In genomic region chr15:65049418-65049840, GRCh38 we compare ENCODE assay signal across 7 cellular contexts. TPM values are rescaled to one million over a fixed set of nuclear protein-coding genes. Genes with fewer than 3 reads are reported as not detected.
DNase-seq lines count a peak whose midpoint lies in the region; ATAC-seq, FAIRE-seq and TF ChIP-seq lines count a peak whose summit lies in the region.

No MANE protein-coding gene starts in this region.

- DNase-seq in NCI-H226 (peak; percentile 96), cerebellar nuclear complex (lab: John Stamatoyannopoulos, UW) (peak; percentile 57 to 72), kidney (peak; percentile 95)
- DNase-seq in activated CD4-positive, alpha-beta T cell treated with anti-CD3 and anti-CD28 coated beads for 24 hours (ENCODE audit: low read depth in 2 of 2): peak; percentile 80 to 88
- peak; percentile 95 for DNase-seq in stimulated activated CD4-positive, alpha-beta T cell treated with anti-CD3 and anti-CD28 coated beads, Interleukin-15, amount 100 ng/mL, for 24 hours

- peaks cover 10 to 14% of the 10 kb centered on the region in 2 donors for H3K4me1 ChIP-seq in kidney (ENCODE audit: control insufficient read depth in 1 of 2, insufficient read depth in 1 of 2, low read depth in 1 of 2, low read length in 2 of 2)

- intact Hi-C loops in kidney (cut with DNase I): no loop called here

- no peak for TF ChIP-seq CTCF in kidney (IDR thresholded peaks at IDR 0.05; ENCODE audit: borderline replicate concordance, extremely low read depth, insufficient read depth)

- H3K4me3 ChIP-seq in kidney (ENCODE audit: low read length in 2 of 2): peak overlapping the region; percentile 55 to 66

- ATAC-seq in GM18868 (IDR thresholded peaks at IDR 0.05; ENCODE audit: unreplicated experiment): peak; percentile 87
- peak; percentile 63 for ATAC-seq in HG03108 (IDR thresholded peaks at IDR 0.05; ENCODE audit: unreplicated experiment)

- H3K9ac ChIP-seq in kidney (ENCODE audit: low read length in 2 of 2): no peak overlapping the region

- no peaks in the 10 kb centered on the region for H3K36me3 ChIP-seq in kidney (ENCODE audit: control insufficient read depth in 1 of 2, insufficient read depth in 2 of 2, low read length in 2 of 2)

- H3K9me3 ChIP-seq in kidney (ENCODE audit: control insufficient read depth in 1 of 2, low read length in 2 of 2): no peaks in the 10 kb centered on the region

- no peak overlapping the region for H3K27ac ChIP-seq in kidney (ENCODE audit: low read depth in 2 of 2, low read length in 2 of 2)

- FAIRE-seq in kidney (lab: Jason Lieb, UNC): no peak

RNA-seq across cellular contexts. Expression of gene SLC51B, which starts 4.2 kb away (rescaled TPM):
- total RNA-seq in kidney: 2.9 TPM
- polyA plus RNA-seq in kidney (ENCODE audit: insufficient read depth, low read depth, low replicate concordance): 40.9 TPM

RNA-seq across cellular contexts. Expression of gene RASL12, which starts 18.4 kb away (rescaled TPM):
- 7.6 TPM for total RNA-seq in kidney
- polyA plus RNA-seq in kidney (ENCODE audit: insufficient read depth, low read depth, low replicate concordance): 6.7 TPM

RNA-seq across cellular contexts. Expression of gene MTFMT, which starts 20.0 kb away (rescaled TPM):
- total RNA-seq in kidney: 12.5 TPM
- 11.7 TPM for polyA plus RNA-seq in kidney (ENCODE audit: insufficient read depth, low read depth, low replicate concordance)

RNA-seq across cellular contexts. Expression of gene KBTBD13, which starts 27.1 kb away (rescaled TPM):
- 0.06 TPM for total RNA-seq in kidney
- not detected for polyA plus RNA-seq in kidney (ENCODE audit: insufficient read depth, low read depth, low replicate concordance)

RNA-seq across cellular contexts. Expression of gene SPG21, which starts 59.7 kb away (rescaled TPM):
- 82.8 TPM for total RNA-seq in kidney
- 115 TPM for polyA plus RNA-seq in kidney (ENCODE audit: insufficient read depth, low read depth, low replicate concordance)
